8 cellular contexts compared by ENCODE assay signal in the genomic region with DNA sequence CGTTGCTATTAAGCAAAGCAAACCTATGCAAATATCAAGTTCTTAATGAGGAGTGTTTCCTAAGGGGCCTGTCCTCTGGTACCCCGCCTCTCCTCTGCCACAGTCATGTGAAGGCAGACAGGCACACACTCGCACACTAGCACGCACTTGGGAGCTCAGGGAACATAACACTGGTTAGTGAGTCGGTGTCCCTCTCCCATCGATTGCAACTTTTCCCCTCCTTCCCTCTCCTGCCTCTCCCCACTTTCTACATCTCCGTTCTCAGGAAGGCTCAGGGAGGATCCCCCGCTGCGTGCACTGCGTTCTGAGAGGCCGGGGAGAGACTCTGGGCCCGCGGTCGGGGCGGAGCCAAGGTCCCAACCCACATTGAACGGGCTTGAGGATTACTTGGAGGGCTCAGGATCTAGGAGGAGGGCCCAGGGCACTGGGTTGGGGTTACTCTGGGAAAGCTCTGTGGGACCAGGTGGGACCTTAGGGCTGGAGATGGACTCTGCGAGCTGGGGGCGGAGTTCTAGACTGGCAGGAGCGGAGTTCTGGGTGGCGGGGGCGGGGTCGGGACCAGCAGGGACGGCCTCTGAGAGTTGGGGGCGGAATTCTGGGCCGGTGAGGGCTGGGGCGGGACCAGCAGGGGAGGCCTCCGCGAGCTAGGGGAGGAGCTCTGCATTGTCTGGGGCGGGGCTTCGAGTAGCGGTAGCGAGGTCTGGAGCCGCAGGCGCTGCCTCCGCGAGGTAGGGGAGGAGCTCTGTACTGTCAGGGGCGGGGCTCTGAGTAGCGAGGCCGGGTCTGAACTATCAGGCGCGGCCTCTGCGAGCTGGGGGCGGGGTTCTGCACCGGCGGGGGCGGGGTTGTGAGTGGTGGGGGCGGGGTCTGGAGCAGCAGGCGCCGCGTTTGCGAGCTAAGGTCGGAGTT. TPM values are rescaled to one million over a fixed set of nuclear protein-coding genes. Genes with fewer than 3 reads are reported as not detected.
DNase-seq lines count a peak whose midpoint lies in the region; ATAC-seq and TF ChIP-seq lines count a peak whose summit lies in the region.

No MANE protein-coding gene starts in this region.

- DNase-seq in GM10248 (ENCODE audit: extremely low spot score) = peak; percentile 98
- DNase-seq in NCI-H1092 (lab: John Stamatoyannopoulos, UW) = peak; percentile 91
- DNase-seq in SK-N-SH = peak; percentile 97
- peak; percentile 99 for DNase-seq in glomerular visceral epithelial cell (ENCODE audit: extremely low spot score)
- peak; percentile 97 for DNase-seq in osteoblast (ENCODE audit: insufficient read length, low spot score, missing footprints)
- peak; percentile 99 for DNase-seq in testis

- peak overlapping the region; percentile 97 for H2AFZ ChIP-seq in SK-N-SH (ENCODE audit: low read depth)
- peak overlapping the region; percentile 98 for H2AFZ ChIP-seq in osteoblast (ENCODE audit: low read length)

- H3K4me3 ChIP-seq in SK-N-SH (ENCODE audit: low read depth in 2 of 2, low read length in 1 of 2) (peak overlapping the region; percentile 84 to 95), osteoblast (ENCODE audit: insufficient read depth, low read length) (peak overlapping the region; percentile 89), testis (peak overlapping the region; percentile 67 to 94)

- H3K79me2 ChIP-seq in SK-N-SH (ENCODE audit: insufficient read depth) (peaks cover 42% of the 10 kb centered on the region), osteoblast (ENCODE audit: insufficient read depth, low read length) (peaks cover 34% of the 10 kb centered on the region)

- POLR2A ChIA-PET in GM10248 (lab: Yijun Ruan, JAX) (interaction anchor here (0.7 kb wide), 1 partner anchor 10 kb away, joined by 3 read pairs; no protein-coding TSS in a partner anchor), SK-N-SH (lab: Yijun Ruan, JAX) (interaction anchor here (0.6 to 1.7 kb wide), 5 partner anchors 8 to 165 kb away, joined by 3 to 9 read pairs (median 5); a partner anchor contains a TSS)

- no peaks in the 10 kb centered on the region for H3K27me3 Mint-ChIP-seq in activated naive CD4-positive, alpha-beta T cell treated with anti-CD3 and anti-CD28 coated beads, Interleukin-2, amount 50 U/mL, for 24 hours

- no peak for TF ChIP-seq POLR2A in testis (IDR thresholded peaks at IDR 0.05)

- H3K4me2 ChIP-seq in SK-N-SH (peak overlapping the region; percentile 88), osteoblast (ENCODE audit: insufficient read depth, low read length) (peak overlapping the region; percentile 95)

- H3K27ac ChIP-seq in SK-N-SH (ENCODE audit: low read depth in 2 of 2, low read length in 1 of 2) (peak overlapping the region; percentile 81 to 95), osteoblast (ENCODE audit: low read depth, low read length) (peak overlapping the region; percentile 85), testis (peak overlapping the region; percentile 94 to 98)

- intact Hi-C loops in testis (cut with DNase I; ENCODE audit: low total_unique reads) = no loop called here

- H4K20me1 ChIP-seq in SK-N-SH (ENCODE audit: insufficient read depth) (no peaks in the 10 kb centered on the region; the same call in 1 of the 2 replicates), osteoblast (ENCODE audit: insufficient read depth, low read length) (no peaks in the 10 kb centered on the region)

- no peaks in the 10 kb centered on the region for H3K9me2 ChIP-seq in SK-N-SH

- H3K36me3 ChIP-seq in SK-N-SH (replicated peaks in 1 of 2; ENCODE audit: control insufficient read depth in 1 of 2, insufficient read depth in 2 of 2, low read length in 1 of 2) = peaks cover 0 to 4% of the 10 kb centered on the region in 2 experiments
- no peaks in the 10 kb centered on the region for H3K36me3 ChIP-seq in osteoblast (ENCODE audit: insufficient read depth, low read length)
- H3K36me3 ChIP-seq in testis (ENCODE audit: low read depth, missing control alignments) = no peaks in the 10 kb centered on the region

- under 1% methylated on average over 17 of the region's 52 CpGs for WGBS in SK-N-SH (ENCODE audit: low lambda C conversion rate)
- 0% methylated on average over 16 to 44 of the region's 52 CpGs for WGBS in testis, 2 donors

- peaks cover 37% of the 10 kb centered on the region for H3F3A ChIP-seq in SK-N-SH (replicated peaks; ENCODE audit: insufficient read depth)

- CTCF ChIA-PET in GM10248 (lab: Yijun Ruan, JAX) = interaction anchor here (0.8 to 1.5 kb wide), 8 partner anchors 10 to 597 kb away, joined by 3 to 7 read pairs (median 4); no protein-coding TSS in a partner anchor
- CTCF ChIA-PET in SK-N-SH (lab: Yijun Ruan, JAX) = interaction anchor here (0.7 to 1.9 kb wide), 6 partner anchors 11 to 268 kb away, joined by 3 to 9 read pairs (median 4); no protein-coding TSS in a partner anchor

- H3K9ac ChIP-seq in SK-N-SH = peak overlapping the region; percentile 77

- H3K4me1 ChIP-seq in SK-N-SH (ENCODE audit: control insufficient read depth in 1 of 2, insufficient read depth in 2 of 2, low read depth in 1 of 2, low read length in 1 of 2) (peaks cover 13 to 17% of the 10 kb centered on the region in 2 experiments), osteoblast (ENCODE audit: insufficient read depth, low read length) (peaks cover 43% of the 10 kb centered on the region), testis (peaks cover 25% of the 10 kb centered on the region)

- H3K36me3 Mint-ChIP-seq in activated naive CD4-positive, alpha-beta T cell treated with anti-CD3 and anti-CD28 coated beads, Interleukin-2, amount 50 U/mL, for 24 hours = peaks cover 4% of the 10 kb centered on the region

- H3K4me3 Mint-ChIP-seq in activated naive CD4-positive, alpha-beta T cell treated with anti-CD3 and anti-CD28 coated beads, Interleukin-2, amount 50 U/mL, for 24 hours = peak overlapping the region; percentile 88

- peaks cover 14% of the 10 kb centered on the region for H3K4me1 Mint-ChIP-seq in activated naive CD4-positive, alpha-beta T cell treated with anti-CD3 and anti-CD28 coated beads, Interleukin-2, amount 50 U/mL, for 24 hours

- H3K9me3 ChIP-seq in SK-N-SH = no peaks in the 10 kb centered on the region
- H3K9me3 ChIP-seq in osteoblast (ENCODE audit: low read depth, low read length) = no peaks in the 10 kb centered on the region
- no peaks in the 10 kb centered on the region for H3K9me3 ChIP-seq in testis

- peak; percentile 92 for ATAC-seq in HG02623 (IDR thresholded peaks at IDR 0.05; ENCODE audit: unreplicated experiment)

- H3K9me3 Mint-ChIP-seq in activated naive CD4-positive, alpha-beta T cell treated with anti-CD3 and anti-CD28 coated beads, Interleukin-2, amount 50 U/mL, for 24 hours = no peaks in the 10 kb centered on the region

- H3K27me3 ChIP-seq in SK-N-SH (ENCODE audit: insufficient read depth) (no peaks in the 10 kb centered on the region), osteoblast (ENCODE audit: insufficient read depth, low read length) (no peaks in the 10 kb centered on the region), testis (no peaks in the 10 kb centered on the region)

- TF ChIP-seq CTCF in GM10248 (IDR thresholded peaks at IDR 0.05; ENCODE audit: control extremely low read depth, extremely low read depth, low read depth, missing control alignments) = no peak
- TF ChIP-seq CTCF in SK-N-SH (IDR thresholded peaks at IDR 0.05) = no peak
- TF ChIP-seq CTCF in osteoblast (IDR thresholded peaks at IDR 0.05; ENCODE audit: extremely low read depth, low read depth, low read length) = no peak
- no peak for TF ChIP-seq CTCF in testis (IDR thresholded peaks at IDR 0.05)

- no peak for TF ChIP-seq RAD21 in SK-N-SH (IDR thresholded peaks at IDR 0.05; ENCODE audit: low read length)

- H3K27ac Mint-ChIP-seq in activated naive CD4-positive, alpha-beta T cell treated with anti-CD3 and anti-CD28 coated beads, Interleukin-2, amount 50 U/mL, for 24 hours = peak overlapping the region; percentile 80

- no peak for TF ChIP-seq EP300 in SK-N-SH (IDR thresholded peaks at IDR 0.05; ENCODE audit: borderline replicate concordance in 1 of 2, low read depth in 1 of 2, low read length in 1 of 2)

TF ChIP-seq in SK-N-SH, 30 proteins besides CTCF, POLR2A, EP300 and RAD21 (continues in another document):
- no peak for TF ChIP-seq RXRA (IDR thresholded peaks at IDR 0.05; ENCODE audit: borderline replicate concordance, low read depth)
- TF ChIP-seq FOXM1 (IDR thresholded peaks at IDR 0.05; ENCODE audit: low read depth) = no peak
- no peak for TF ChIP-seq SIN3A (IDR thresholded peaks at IDR 0.05; ENCODE audit: borderline replicate concordance, low read depth, low read length)
- TF ChIP-seq NRF1 (IDR thresholded peaks at IDR 0.05; ENCODE audit: low read depth, low read length) = peak; percentile 20; the same call in 1 of the 2 replicates
- no peak for TF ChIP-seq TEAD4 (IDR thresholded peaks at IDR 0.05; ENCODE audit: borderline replicate concordance, insufficient read depth)
- TF ChIP-seq, protein P1, sequence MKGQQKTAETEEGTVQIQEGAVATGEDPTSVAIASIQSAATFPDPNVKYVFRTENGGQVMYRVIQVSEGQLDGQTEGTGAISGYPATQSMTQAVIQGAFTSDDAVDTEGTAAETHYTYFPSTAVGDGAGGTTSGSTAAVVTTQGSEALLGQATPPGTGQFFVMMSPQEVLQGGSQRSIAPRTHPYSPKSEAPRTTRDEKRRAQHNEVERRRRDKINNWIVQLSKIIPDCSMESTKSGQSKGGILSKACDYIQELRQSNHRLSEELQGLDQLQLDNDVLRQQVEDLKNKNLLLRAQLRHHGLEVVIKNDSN (IDR thresholded peaks at IDR 0.05; ENCODE audit: borderline replicate concordance, low read depth) = peak; percentile 36; the same call in 1 of the 2 replicates
- TF ChIP-seq, protein P2, sequence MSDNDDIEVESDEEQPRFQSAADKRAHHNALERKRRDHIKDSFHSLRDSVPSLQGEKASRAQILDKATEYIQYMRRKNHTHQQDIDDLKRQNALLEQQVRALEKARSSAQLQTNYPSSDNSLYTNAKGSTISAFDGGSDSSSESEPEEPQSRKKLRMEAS (IDR thresholded peaks at IDR 0.05; ENCODE audit: low read depth) = no peak
- TF ChIP-seq NFIC (IDR thresholded peaks at IDR 0.05; ENCODE audit: borderline replicate concordance) = no peak
- no peak for TF ChIP-seq YY1 (IDR thresholded peaks at IDR 0.05; ENCODE audit: low read depth)
- peak; percentile 52; the same call in 1 of the 2 replicates for TF ChIP-seq MXI1 (IDR thresholded peaks at IDR 0.05; ENCODE audit: low read depth, low read length)
- no peak for TF ChIP-seq GATA2 (CRISPR knock-in tag; IDR thresholded peaks at IDR 0.05)

RNA-seq across cellular contexts. Expression of a gene that starts 0.5 kb away (rescaled TPM):
- 2.3 and 3.2 TPM in 2 replicates for polyA plus RNA-seq in SK-N-SH (2012; rRNA removed)
- polyA plus RNA-seq in SK-N-SH (2012; cell fraction: cytosol; rRNA removed) = 4.3 and 5.1 TPM in 2 replicates
- 1.4 and 3.0 TPM in 2 replicates for polyA plus RNA-seq in SK-N-SH (2012; cell fraction: nucleus; rRNA removed)
- total RNA-seq in osteoblast = 169 and 235 TPM in 2 replicates
- total RNA-seq in testis = 1 to 10 TPM; 8.5 to 9.1 TPM
- polyA plus RNA-seq in testis (ENCODE audit: insufficient read depth, low read depth, low replicate concordance) = 4.9 TPM

RNA-seq across cellular contexts. Expression of a gene that starts 0.5 kb away (rescaled TPM):
- polyA plus RNA-seq in SK-N-SH (2012; rRNA removed) (38.9 and 69.3 TPM in 2 replicates), testis (ENCODE audit: insufficient read depth, low read depth, low replicate concordance) (38.0 TPM)
- 54.9 and 57.5 TPM in 2 replicates for polyA plus RNA-seq in SK-N-SH (2012; cell fraction: cytosol; rRNA removed)
- polyA plus RNA-seq in SK-N-SH (2012; cell fraction: nucleus; rRNA removed) = 19.8 and 51.3 TPM in 2 replicates
- total RNA-seq in osteoblast (87.9 and 111 TPM in 2 replicates), testis (10 to 100 TPM; 55.0 to 58.0 TPM)

Comparison
In these comparisons a context has a peak if more than half of its experiments do, and no peak if none do; other contexts are left out.
1. Peak in every context shown above with its lines: DNase-seq, ATAC-seq, H3K4me3 ChIP-seq and H3K27ac ChIP-seq.
2. RNA of a gene that starts 0.5 kb away (total RNA-seq): 169 to 235 TPM in osteoblast; 8.5 to 9.1 TPM in testis; every median in the first group is over 10 times any median in the second.